In the genomic region with DNA sequence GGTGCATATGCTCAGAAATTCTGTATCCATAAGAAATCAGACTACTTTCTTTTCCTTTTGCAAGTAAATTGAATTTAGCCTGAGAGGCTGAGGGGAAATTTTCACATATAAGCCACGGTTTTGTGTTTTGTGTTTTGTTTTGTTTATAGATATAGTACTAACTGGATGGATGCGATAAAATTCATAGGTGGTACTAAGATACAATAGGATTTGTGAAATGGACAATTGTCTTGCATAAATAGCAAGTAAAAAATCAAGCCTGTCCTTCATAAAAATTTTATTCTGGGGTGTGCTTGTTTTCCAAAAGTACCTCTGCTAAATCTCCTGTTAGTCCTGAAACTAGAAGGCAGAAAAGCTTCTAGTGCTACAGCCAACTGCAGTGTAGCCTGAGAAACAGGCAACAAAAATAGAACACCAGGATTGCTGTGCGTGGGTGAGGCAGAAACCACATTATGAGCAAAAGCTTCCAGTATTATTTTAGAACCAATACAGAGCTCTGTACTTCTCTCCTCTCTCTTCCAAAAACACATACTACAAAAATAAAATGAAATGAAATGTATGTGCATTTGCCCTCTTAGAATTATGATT, we compare ENCODE assay signal across 8 cellular contexts. TPM values are rescaled to one million over a fixed set of nuclear protein-coding genes. Genes with fewer than 3 reads are reported as not detected.
DNase-seq lines count a peak whose midpoint lies in the region; ATAC-seq and TF ChIP-seq lines count a peak whose summit lies in the region.

No MANE protein-coding gene starts in this region.

- H3K27me3 ChIP-seq in dorsolateral prefrontal cortex (no peaks in the 10 kb centered on the region), neuron (ENCODE audit: insufficient read depth, low read length) (no peaks in the 10 kb centered on the region)

- H3K27ac ChIP-seq in HEK293 (ENCODE audit: extremely low read depth, low read depth, low read length): no peak overlapping the region
- H3K27ac ChIP-seq in dorsolateral prefrontal cortex: peak overlapping the region; percentile 52 to 95 (median 88)

- intact Hi-C loops in dorsolateral prefrontal cortex (cut with DNase I): loop anchor here (5.0 to 10.0 kb wide), 2 partner anchors 77 to 140 kb away; no protein-coding TSS in a partner anchor

- POLR2A ChIA-PET in HEK293 (lab: Yijun Ruan, JAX): interaction anchor here (1.1 kb wide), 1 partner anchor 36 kb away, joined by 3 read pairs; no protein-coding TSS in a partner anchor

- H2AFZ ChIP-seq in neuron (ENCODE audit: low read depth, low read length): peak overlapping the region; percentile 96

- ATAC-seq in GM18502 (IDR thresholded peaks at IDR 0.05; ENCODE audit: poor library complexity, unreplicated experiment): peak; percentile 55

- peaks cover 18% of the 10 kb centered on the region for H3K4me1 ChIP-seq in HEK293 (ENCODE audit: control insufficient read depth, insufficient read depth, low read length)
- peaks cover 32% of the 10 kb centered on the region for H3K4me1 ChIP-seq in neuron (ENCODE audit: insufficient read depth, low read length)

- TF ChIP-seq CTCF in HEK293 (tag by site-specific recombination; IDR thresholded peaks at IDR 0.05): no peak
- TF ChIP-seq CTCF in dorsolateral prefrontal cortex (IDR thresholded peaks at IDR 0.05 in 54 of 56, conservative IDR thresholded peaks at IDR 0.05 in 2 of 56; ENCODE audit: low read depth in 1 of 56, partially characterized antibody in 56 of 56): peak in 3 of 56 donors; percentile 12 to 25 (median 13)

- CTCF ChIA-PET in HEK293 (lab: Yijun Ruan, JAX): interaction anchor here (1.0 kb wide), 1 partner anchor 142 kb away, joined by 4 read pairs; no protein-coding TSS in a partner anchor

- H3K9me3 ChIP-seq in HEK293 (ENCODE audit: control insufficient read depth, insufficient read depth, low read depth, low read length) (no peaks in the 10 kb centered on the region), neuron (ENCODE audit: low read length) (no peaks in the 10 kb centered on the region)

- no peaks in the 10 kb centered on the region for H3K36me3 ChIP-seq in HEK293 (ENCODE audit: control insufficient read depth in 2 of 2, insufficient read depth in 1 of 2, low read length in 2 of 2)
- H3K36me3 ChIP-seq in neuron (ENCODE audit: insufficient read depth, low read length): no peaks in the 10 kb centered on the region

- no peak overlapping the region for H3K4me3 ChIP-seq in HEK293 (ENCODE audit: low read depth, low read length)
- peak overlapping the region; percentile 36 to 82 (median 62) for H3K4me3 ChIP-seq in dorsolateral prefrontal cortex
- peak overlapping the region; percentile 88 for H3K4me3 ChIP-seq in neuron (ENCODE audit: low read length)

- DNase-seq in NCI-H526 treated with DMSO at 0.1 percent for 48 hours (lab: John Stamatoyannopoulos, UW) (peak; percentile 63), dorsolateral prefrontal cortex (peak in 7 of 10 donors; percentile 30 to 68 (median 44)), KG1 (lab: John Stamatoyannopoulos, UW) (no peak), SK-N-DZ (ENCODE audit: low spot score) (no peak), NCI-H748 (lab: John Stamatoyannopoulos, UW; ENCODE audit: unreplicated experiment) (no peak)

TF ChIP-seq in HEK293, 187 proteins besides CTCF, POLR2A, EP300 and RAD21:
- TF ChIP-seq SCRT2 (tag by site-specific recombination; IDR thresholded peaks at IDR 0.05) (0 out of 2 replicates have a peak, but pooled peaks have one; percentile 18), ZEB2 (tag by site-specific recombination; IDR thresholded peaks at IDR 0.05) (no peak)
TF ChIP-seq in HEK293: peak in this region for 1.

RNA-seq across cellular contexts. Expression of a gene that starts 0.6 kb away (rescaled TPM):
- 10 to 100 TPM; 40.3 to 96.7 (median 63.1) TPM for total RNA-seq in dorsolateral prefrontal cortex
- polyA plus RNA-seq in SK-N-DZ (2014; cell fraction: cytosol; rRNA removed): 27.2 and 29.5 TPM in 2 replicates
- polyA plus RNA-seq in SK-N-DZ (2014; cell fraction: nucleus; rRNA removed): 15.2 and 15.6 TPM in 2 replicates

Comparison
In these comparisons a context has a peak if more than half of its experiments do, and no peak if none do; other contexts are left out.
1. DNase-seq: peak in NCI-H526 treated with DMSO at 0.1 percent for 48 hours (single experiment) and dorsolateral prefrontal cortex (7 of 10); none in KG1 (single experiment), SK-N-DZ (single experiment) and NCI-H748 (single experiment).